ENCODE assay signal across 15 cellular contexts in genomic region chr4:86044593-86044985, GRCh38.
"Had no signal": no experiment of that assay in that cellular context is flagged by ENCODE, and none has a peak within 500 bp of the region (broad histone marks: within the 10 kb centered on the region; RNA-seq: fewer than 3 reads in every experiment).

No MANE protein-coding gene starts in this region.

- H3K4me3 Mint-ChIP-seq: activated CD4-positive, alpha-beta T cell treated with anti-CD3 and anti-CD28 coated beads for 36 hours; activated CD4-positive, alpha-beta T cell treated with anti-CD3 and anti-CD28 coated beads, Interleukin-2, amount 10 ng/mL, durations not matched to agents 7 days and 5 days; activated CD8-positive, alpha-beta T cell treated with anti-CD3 and anti-CD28 coated beads, Interleukin-2, amount 10 ng/mL, durations not matched to agents 7 days and 5 days; activated naive CD4-positive, alpha-beta T cell treated with anti-CD3 and anti-CD28 coated beads, Interleukin-2, amount 50 U/mL, for 24 hours; activated naive CD8-positive, alpha-beta T cell treated with anti-CD3 and anti-CD28 coated beads, Interleukin-2, amount 10 ng/mL, durations not matched to agents 7 days and 5 days; activated T-cell treated with anti-CD3 and anti-CD28 coated beads, Interleukin-2, amount 50 U/mL, for 24 hours; T-cell; T-helper 17 cell; WTC11 had no signal

- DNase-seq: activated CD4-positive, alpha-beta T cell treated with anti-CD3 and anti-CD28 coated beads, Interleukin-2, amount 50 U/mL, for 48 hours; activated gamma-delta T cell; activated naive CD4-positive, alpha-beta T cell treated with Interleukin-2 at 50 U/mL for 16 hours; activated naive CD8-positive, alpha-beta T cell treated with anti-CD3 and anti-CD28 coated beads, Interleukin-2, amount 10 ng/mL, durations not matched to agents 7 days and 5 days; activated T-cell treated with anti-CD3 and anti-CD28 coated beads, Interleukin-2, amount 50 U/mL, for 24 hours; MG63; NK-92 treated with Interleukin-12 subunit alpha and Interleukin-12 subunit beta, amount 100 ng/mL, for 24 hours; T-cell; T-helper 17 cell had no signal

- H3K36me3 Mint-ChIP-seq: activated naive CD4-positive, alpha-beta T cell treated with anti-CD3 and anti-CD28 coated beads, Interleukin-2, amount 50 U/mL, for 24 hours; activated naive CD8-positive, alpha-beta T cell treated with anti-CD3 and anti-CD28 coated beads, Interleukin-2, amount 10 ng/mL, durations not matched to agents 7 days and 5 days; T-cell had no signal

- H3K9me3 Mint-ChIP-seq: activated CD4-positive, alpha-beta T cell treated with anti-CD3 and anti-CD28 coated beads, Interleukin-2, amount 10 ng/mL, durations not matched to agents 7 days and 5 days; activated naive CD4-positive, alpha-beta T cell treated with anti-CD3 and anti-CD28 coated beads, Interleukin-2, amount 50 U/mL, for 24 hours; activated naive CD8-positive, alpha-beta T cell treated with anti-CD3 and anti-CD28 coated beads, Interleukin-2, amount 10 ng/mL, durations not matched to agents 7 days and 5 days; activated T-cell treated with anti-CD3 and anti-CD28 coated beads, Interleukin-2, amount 50 U/mL, for 24 hours; activated T-helper 2 cell treated with anti-CD3 and anti-CD28 coated beads, Interferon-gamma antibody, Interleukin-2, Interleukin-4, amounts not matched to agents 10 μg/mL and 5 μg/mL and 100 μg/mL, durations not matched to agents 14 hours and 24 hours and 36 hours; T-cell had no signal

- H3K4me1 Mint-ChIP-seq: activated CD4-positive, alpha-beta T cell treated with anti-CD3 and anti-CD28 coated beads for 36 hours; activated CD4-positive, alpha-beta T cell treated with anti-CD3 and anti-CD28 coated beads, Interleukin-2, amount 10 ng/mL, durations not matched to agents 7 days and 5 days; activated naive CD4-positive, alpha-beta T cell treated with anti-CD3 and anti-CD28 coated beads, Interleukin-2, amount 50 U/mL, for 24 hours; activated naive CD8-positive, alpha-beta T cell treated with anti-CD3 and anti-CD28 coated beads, Interleukin-2, amount 10 ng/mL, durations not matched to agents 7 days and 5 days; T-cell had no signal

- H3K27ac Mint-ChIP-seq: activated CD4-positive, alpha-beta T cell treated with anti-CD3 and anti-CD28 coated beads for 36 hours; activated CD4-positive, alpha-beta T cell treated with anti-CD3 and anti-CD28 coated beads, Interleukin-2, amount 10 ng/mL, durations not matched to agents 7 days and 5 days; activated CD8-positive, alpha-beta T cell treated with anti-CD3 and anti-CD28 coated beads, Interleukin-2, amount 10 ng/mL, durations not matched to agents 7 days and 5 days; activated naive CD4-positive, alpha-beta T cell treated with anti-CD3 and anti-CD28 coated beads, Interleukin-2, amount 50 U/mL, for 24 hours; activated naive CD8-positive, alpha-beta T cell treated with anti-CD3 and anti-CD28 coated beads, Interleukin-2, amount 10 ng/mL, durations not matched to agents 7 days and 5 days; activated T-cell treated with anti-CD3 and anti-CD28 coated beads, Interleukin-2, amount 50 U/mL, for 24 hours; activated T-helper 2 cell treated with anti-CD3 and anti-CD28 coated beads, Interferon-gamma antibody, Interleukin-2, Interleukin-4, amounts not matched to agents 10 μg/mL and 5 μg/mL and 100 μg/mL, durations not matched to agents 14 hours and 24 hours and 36 hours; T-cell; T-helper 17 cell; WTC11 had no signal

- H3K27me3 Mint-ChIP-seq: activated CD4-positive, alpha-beta T cell treated with anti-CD3 and anti-CD28 coated beads for 36 hours; activated naive CD4-positive, alpha-beta T cell treated with anti-CD3 and anti-CD28 coated beads, Interleukin-2, amount 50 U/mL, for 24 hours; activated T-cell treated with anti-CD3 and anti-CD28 coated beads, Interleukin-2, amount 50 U/mL, for 24 hours; T-cell had no signal
